In genomic region chr5:30000231-30000630, GRCh38 we compare ENCODE assay signal across 30 cellular contexts.
"Had no signal": no experiment of that assay in that cellular context is flagged by ENCODE, and none has a peak within 500 bp of the region (broad histone marks: within the 10 kb centered on the region; RNA-seq: fewer than 3 reads in every experiment).

No MANE protein-coding gene starts in this region.

- H3K36me3 ChIP-seq: neutrophil, ovary, right lobe of liver, sigmoid colon, suprapubic skin, tibial artery, transverse colon, upper lobe of right lung, uterus had no signal

- ATAC-seq: naive thymus-derived CD8-positive, alpha-beta T cell; natural killer cell treated with Interleukin-12 subunit alpha and Interleukin-12 subunit beta and Interleukin-15 and Interleukin-18, amount 100 ng/mL, for 72 hours; psoas muscle; right cardiac atrium; right lobe of liver; stimulated activated effector memory CD8-positive, alpha-beta T cell treated with anti-CD3 and anti-CD28 coated beads, Interleukin-12 subunit alpha, Interleukin-12 subunit beta, amount 100 ng/mL, for 72 hours; stimulated activated naive B cell treated with anti-CD40 and anti-IgM and Interleukin-4, amounts not matched to agents 10 μg/mL and 1 μg/mL and 100 μg/mL, for 72 hours; upper lobe of right lung had no signal

- H3K27ac Mint-ChIP-seq: naive thymus-derived CD8-positive, alpha-beta T cell; natural killer cell treated with Interleukin-12 subunit alpha and Interleukin-12 subunit beta and Interleukin-15 and Interleukin-18, amount 100 ng/mL, for 72 hours; nephron progenitor cell; progenitor cell of endocrine pancreas; stimulated activated effector memory CD8-positive, alpha-beta T cell treated with anti-CD3 and anti-CD28 coated beads, Interleukin-12 subunit alpha, Interleukin-12 subunit beta, amount 100 ng/mL, for 72 hours; stimulated activated naive B cell treated with anti-CD40 and anti-IgM and Interleukin-4, amounts not matched to agents 10 μg/mL and 1 μg/mL and 100 μg/mL, for 72 hours; type B pancreatic cell had no signal

- H3K4me3 ChIP-seq: ovary, psoas muscle, right lobe of liver, sigmoid colon, suprapubic skin, testis, tibial artery, transverse colon, upper lobe of right lung, uterus had no signal

- H3K9me3 Mint-ChIP-seq: nephron progenitor cell, neural crest cell, type B pancreatic cell had no signal

- H3K27me3 Mint-ChIP-seq: naive thymus-derived CD8-positive, alpha-beta T cell; natural killer cell treated with Interleukin-12 subunit alpha and Interleukin-12 subunit beta and Interleukin-15 and Interleukin-18, amount 100 ng/mL, for 72 hours; progenitor cell of endocrine pancreas; stimulated activated naive B cell treated with anti-CD40 and anti-IgM and Interleukin-4, amounts not matched to agents 10 μg/mL and 1 μg/mL and 100 μg/mL, for 72 hours; stimulated activated naive CD8-positive, alpha-beta T cell treated with anti-CD3 and anti-CD28 coated beads, Interleukin-15, Interleukin-2, amounts not matched to agents 100 ng/mL and 50 ng/mL, for 24 hours; type B pancreatic cell had no signal

- H3K4me3 Mint-ChIP-seq: naive thymus-derived CD8-positive, alpha-beta T cell; natural killer cell treated with Interleukin-12 subunit alpha and Interleukin-12 subunit beta and Interleukin-15 and Interleukin-18, amount 100 ng/mL, for 72 hours; nephron progenitor cell; neural crest cell; stimulated activated effector memory CD8-positive, alpha-beta T cell treated with anti-CD3 and anti-CD28 coated beads, Interleukin-12 subunit alpha, Interleukin-12 subunit beta, amount 100 ng/mL, for 72 hours; stimulated activated naive B cell treated with anti-CD40 and anti-IgM and Interleukin-4, amounts not matched to agents 10 μg/mL and 1 μg/mL and 100 μg/mL, for 72 hours; stimulated activated naive CD8-positive, alpha-beta T cell treated with anti-CD3 and anti-CD28 coated beads, Interleukin-15, Interleukin-2, amounts not matched to agents 100 ng/mL and 50 ng/mL, for 24 hours; type B pancreatic cell had no signal

- H3K4me1 Mint-ChIP-seq: naive thymus-derived CD8-positive, alpha-beta T cell; nephron progenitor cell; neural crest cell; stimulated activated effector memory CD8-positive, alpha-beta T cell treated with anti-CD3 and anti-CD28 coated beads, Interleukin-12 subunit alpha, Interleukin-12 subunit beta, amount 100 ng/mL, for 72 hours; stimulated activated naive B cell treated with anti-CD40 and anti-IgM and Interleukin-4, amounts not matched to agents 10 μg/mL and 1 μg/mL and 100 μg/mL, for 72 hours had no signal

- H3K27ac ChIP-seq: neutrophil, ovary, parathyroid adenoma, psoas muscle, right lobe of liver, sigmoid colon, suprapubic skin, testis, tibial artery, transverse colon, upper lobe of right lung, uterus had no signal

- H3K36me3 Mint-ChIP-seq: stimulated activated effector memory CD8-positive, alpha-beta T cell treated with anti-CD3 and anti-CD28 coated beads, Interleukin-12 subunit alpha, Interleukin-12 subunit beta, amount 100 ng/mL, for 72 hours; stimulated activated naive B cell treated with anti-CD40 and anti-IgM and Interleukin-4, amounts not matched to agents 10 μg/mL and 1 μg/mL and 100 μg/mL, for 72 hours; type B pancreatic cell had no signal

- H3K27me3 ChIP-seq: neutrophil, ovary, right lobe of liver, sigmoid colon, suprapubic skin, testis, tibial artery, transverse colon, upper lobe of right lung, uterus had no signal

- H3K9me3 ChIP-seq: neutrophil, ovary, psoas muscle, right lobe of liver, sigmoid colon, suprapubic skin, testis, tibial artery, transverse colon, upper lobe of right lung, uterus had no signal

- H3K4me1 ChIP-seq: parathyroid adenoma, psoas muscle, right lobe of liver, sigmoid colon, suprapubic skin, testis, tibial artery, transverse colon, upper lobe of right lung, uterus had no signal

- DNase-seq: naive thymus-derived CD8-positive, alpha-beta T cell; nephron progenitor cell; nucleus accumbens; ovary; psoas muscle; right cardiac atrium; right lobe of liver; sigmoid colon; small intestine; stimulated activated CD4-positive, alpha-beta T cell treated with anti-CD3 and anti-CD28 coated beads, Interleukin-15, amount 100 ng/mL, for 24 hours; stimulated activated CD4-positive, alpha-beta T cell treated with anti-CD3 and anti-CD28 coated beads, Interleukin-2, amount 100 ng/mL, for 24 hours; stimulated activated CD4-positive, alpha-beta T cell treated with anti-CD3 and anti-CD28 coated beads, Interleukin-2, amount 100 ng/mL, for 48 hours; stimulated activated CD4-positive, alpha-beta T cell treated with anti-CD3 and anti-CD28 coated beads, Interleukin-4, amount 100 ng/mL, for 24 hours; stimulated activated naive B cell treated with anti-CD40 and anti-IgM and Interleukin-4, amounts not matched to agents 10 μg/mL and 1 μg/mL and 100 μg/mL, for 72 hours; stimulated activated naive CD4-positive, alpha-beta T cell treated with Interleukin-2 at 50 U/mL for 16 hours; substantia nigra; testis; tibial artery; transverse colon; upper lobe of right lung; uterus had no signal
